ENCODE assay signal across 5 cellular contexts in genomic region chr20:45657038-45657437, GRCh38. TPM values are rescaled to one million over a fixed set of nuclear protein-coding genes. Genes with fewer than 3 reads are reported as not detected.
"Had no signal": no experiment of that assay in that cellular context is flagged by ENCODE, and none has a peak within 500 bp of the region (broad histone marks: within the 10 kb centered on the region; RNA-seq: fewer than 3 reads in every experiment).

No MANE protein-coding gene starts in this region.

RNA-seq across cellular contexts. Expression of gene WFDC11, which starts 13.0 kb away (rescaled TPM):
- total RNA-seq: HepG2, HT-29, HT1080, IMR-90 had no signal
- polyA plus RNA-seq: HepG2, IgD-negative memory B cell, IMR-90 had no signal

RNA-seq across cellular contexts. Expression of gene WFDC9, which starts 26.0 kb away (rescaled TPM):
- total RNA-seq: HepG2, HT-29, HT1080, IMR-90 had no signal
- polyA plus RNA-seq: HepG2, IgD-negative memory B cell, IMR-90 had no signal

RNA-seq across cellular contexts. Expression of gene WFDC10A, which starts 27.5 kb away (rescaled TPM):
- total RNA-seq: HepG2, HT-29, HT1080, IMR-90 had no signal
- polyA plus RNA-seq: HepG2, IgD-negative memory B cell, IMR-90 had no signal

RNA-seq across cellular contexts. Expression of gene WFDC13, which starts 44.8 kb away (rescaled TPM):
- total RNA-seq: HepG2, HT-29, HT1080, IMR-90 had no signal
- polyA plus RNA-seq: HepG2, IgD-negative memory B cell, IMR-90 had no signal

RNA-seq across cellular contexts. Expression of gene WFDC10B, which starts 47.8 kb away (rescaled TPM):
- total RNA-seq: HepG2, HT-29, IMR-90 had no signal
- polyA plus RNA-seq: IgD-negative memory B cell, IMR-90 had no signal
